In genomic region chr2:225177098-225177497, GRCh38 we compare ENCODE assay signal across 13 cellular contexts.
DNase-seq lines count a peak whose midpoint lies in the region; ATAC-seq, FAIRE-seq and TF ChIP-seq lines count a peak whose summit lies in the region.
"Had no signal": no experiment of that assay in that cellular context is flagged by ENCODE, and none has a peak within 500 bp of the region (broad histone marks: within the 10 kb centered on the region; RNA-seq: fewer than 3 reads in every experiment).

No MANE protein-coding gene starts in this region.

- no peaks in the 10 kb centered on the region for H3K4me1 ChIP-seq in right lobe of liver

- no peaks in the 10 kb centered on the region for H3K27me3 ChIP-seq in right lobe of liver
- H3K27me3 ChIP-seq: hepatocyte had no signal

- FAIRE-seq in D721Med (lab: Jason Lieb, UNC) = no peak

- H3K4me3 ChIP-seq in right lobe of liver = no peak overlapping the region
- H3K4me3 ChIP-seq: hepatocyte, lung had no signal

- ATAC-seq in GM21360 (IDR thresholded peaks at IDR 0.05; ENCODE audit: unreplicated experiment) (no peak), right lobe of liver (no peak)
- ATAC-seq: stimulated activated effector memory CD8-positive, alpha-beta T cell treated with anti-CD3 and anti-CD28 coated beads, Interleukin-12 subunit alpha, Interleukin-12 subunit beta, amount 100 ng/mL, for 72 hours had no signal

- H3K36me3 ChIP-seq in right lobe of liver = no peaks in the 10 kb centered on the region

- DNase-seq in AG08395 (ENCODE audit: low spot score) (peak; percentile 84), HCEC 1CT (peak; percentile 72), amniotic epithelial cell (ENCODE audit: low read depth) (peak; percentile 71), glomerular visceral epithelial cell (ENCODE audit: extremely low spot score) (peak; percentile 53), D721Med (ENCODE audit: insufficient read length, low spot score) (no peak), right lobe of liver (no peak)
- DNase-seq in effector CD8-positive, alpha-beta T cell (lab: John Stamatoyannopoulos, UW) = no peak
- DNase-seq: NCI-H510A treated with DMSO at 0.1 percent for 48 hours, Right ventricle myocardium superior had no signal

- no peak for TF ChIP-seq POLR2A in right lobe of liver (IDR thresholded peaks at IDR 0.05)

- WGBS in right lobe of liver (ENCODE audit: insufficient coverage, low coverage, low lambda C conversion rate, missing lambda C conversion rate) = 64% methylated on average over 1 of the region's 1 CpG

- H3K27ac ChIP-seq in right lobe of liver = no peak overlapping the region
- H3K27ac ChIP-seq: hepatocyte had no signal

- no peaks in the 10 kb centered on the region for H3K9me3 ChIP-seq in right lobe of liver

- TF ChIP-seq CTCF in D721Med (IDR thresholded peaks at IDR 0.05; ENCODE audit: insufficient read depth, missing control alignments) = no peak
- TF ChIP-seq CTCF in right lobe of liver (IDR thresholded peaks at IDR 0.05) = no peak

- intact Hi-C loops in right lobe of liver (cut with DNase I) = no loop called here

Comparison
In these comparisons a context has a peak if more than half of its experiments do, and no peak if none do; other contexts are left out.
1. DNase-seq: peak in AG08395 (single experiment), HCEC 1CT (single experiment), amniotic epithelial cell (single experiment) and glomerular visceral epithelial cell (single experiment); none in D721Med (single experiment), right lobe of liver (0 of 3) and effector CD8-positive, alpha-beta T cell (single experiment).